ENCODE assay signal across 2 cellular contexts in the genomic region with DNA sequence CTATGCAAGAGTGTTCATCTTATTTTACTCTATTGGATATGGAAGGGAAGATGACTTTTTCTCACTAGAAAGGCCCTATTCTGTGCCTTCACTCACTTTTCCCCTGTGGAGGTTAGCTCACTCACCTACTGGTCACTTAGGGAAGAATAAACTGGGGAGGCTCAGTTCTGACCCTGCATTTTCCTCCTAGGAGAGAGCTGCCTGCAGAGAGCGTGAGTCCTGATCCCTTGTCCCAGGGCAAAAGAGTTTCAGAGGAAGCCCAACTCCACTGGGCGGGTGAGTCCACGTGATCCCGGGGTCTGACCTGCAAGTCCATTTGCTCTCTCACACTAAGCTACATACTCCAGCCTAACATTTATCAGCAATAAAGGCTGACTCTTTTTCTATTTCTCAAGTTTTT.
TF ChIP-seq lines count a peak whose summit lies in the region.

No MANE protein-coding gene starts in this region.

TF ChIP-seq in GM23338, 12 proteins besides CTCF, POLR2A, EP300 and RAD21 (continues in another document):
- TF ChIP-seq STAT1 (IDR thresholded peaks at IDR 0.05; ENCODE audit: unreplicated experiment) (no peak), EZH2phosphoT487 (IDR thresholded peaks at IDR 0.05; ENCODE audit: unreplicated experiment) (no peak), NANOG (IDR thresholded peaks at IDR 0.05; ENCODE audit: borderline replicate concordance) (no peak), POLR2AphosphoS5 (IDR thresholded peaks at IDR 0.05; ENCODE audit: low read depth) (no peak), CREB1 (CRISPR knock-in tag; IDR thresholded peaks at IDR 0.05; ENCODE audit: low read depth) (no peak), ZNF331 (CRISPR knock-in tag; IDR thresholded peaks at IDR 0.05; ENCODE audit: low read depth) (no peak), EZH2 (IDR thresholded peaks at IDR 0.05; ENCODE audit: low read depth, unreplicated experiment) (no peak), ZNF114 (CRISPR knock-in tag; IDR thresholded peaks at IDR 0.05) (no peak), JUNB (IDR thresholded peaks at IDR 0.05; ENCODE audit: unreplicated experiment) (no peak)
- TF ChIP-seq, protein P1, sequence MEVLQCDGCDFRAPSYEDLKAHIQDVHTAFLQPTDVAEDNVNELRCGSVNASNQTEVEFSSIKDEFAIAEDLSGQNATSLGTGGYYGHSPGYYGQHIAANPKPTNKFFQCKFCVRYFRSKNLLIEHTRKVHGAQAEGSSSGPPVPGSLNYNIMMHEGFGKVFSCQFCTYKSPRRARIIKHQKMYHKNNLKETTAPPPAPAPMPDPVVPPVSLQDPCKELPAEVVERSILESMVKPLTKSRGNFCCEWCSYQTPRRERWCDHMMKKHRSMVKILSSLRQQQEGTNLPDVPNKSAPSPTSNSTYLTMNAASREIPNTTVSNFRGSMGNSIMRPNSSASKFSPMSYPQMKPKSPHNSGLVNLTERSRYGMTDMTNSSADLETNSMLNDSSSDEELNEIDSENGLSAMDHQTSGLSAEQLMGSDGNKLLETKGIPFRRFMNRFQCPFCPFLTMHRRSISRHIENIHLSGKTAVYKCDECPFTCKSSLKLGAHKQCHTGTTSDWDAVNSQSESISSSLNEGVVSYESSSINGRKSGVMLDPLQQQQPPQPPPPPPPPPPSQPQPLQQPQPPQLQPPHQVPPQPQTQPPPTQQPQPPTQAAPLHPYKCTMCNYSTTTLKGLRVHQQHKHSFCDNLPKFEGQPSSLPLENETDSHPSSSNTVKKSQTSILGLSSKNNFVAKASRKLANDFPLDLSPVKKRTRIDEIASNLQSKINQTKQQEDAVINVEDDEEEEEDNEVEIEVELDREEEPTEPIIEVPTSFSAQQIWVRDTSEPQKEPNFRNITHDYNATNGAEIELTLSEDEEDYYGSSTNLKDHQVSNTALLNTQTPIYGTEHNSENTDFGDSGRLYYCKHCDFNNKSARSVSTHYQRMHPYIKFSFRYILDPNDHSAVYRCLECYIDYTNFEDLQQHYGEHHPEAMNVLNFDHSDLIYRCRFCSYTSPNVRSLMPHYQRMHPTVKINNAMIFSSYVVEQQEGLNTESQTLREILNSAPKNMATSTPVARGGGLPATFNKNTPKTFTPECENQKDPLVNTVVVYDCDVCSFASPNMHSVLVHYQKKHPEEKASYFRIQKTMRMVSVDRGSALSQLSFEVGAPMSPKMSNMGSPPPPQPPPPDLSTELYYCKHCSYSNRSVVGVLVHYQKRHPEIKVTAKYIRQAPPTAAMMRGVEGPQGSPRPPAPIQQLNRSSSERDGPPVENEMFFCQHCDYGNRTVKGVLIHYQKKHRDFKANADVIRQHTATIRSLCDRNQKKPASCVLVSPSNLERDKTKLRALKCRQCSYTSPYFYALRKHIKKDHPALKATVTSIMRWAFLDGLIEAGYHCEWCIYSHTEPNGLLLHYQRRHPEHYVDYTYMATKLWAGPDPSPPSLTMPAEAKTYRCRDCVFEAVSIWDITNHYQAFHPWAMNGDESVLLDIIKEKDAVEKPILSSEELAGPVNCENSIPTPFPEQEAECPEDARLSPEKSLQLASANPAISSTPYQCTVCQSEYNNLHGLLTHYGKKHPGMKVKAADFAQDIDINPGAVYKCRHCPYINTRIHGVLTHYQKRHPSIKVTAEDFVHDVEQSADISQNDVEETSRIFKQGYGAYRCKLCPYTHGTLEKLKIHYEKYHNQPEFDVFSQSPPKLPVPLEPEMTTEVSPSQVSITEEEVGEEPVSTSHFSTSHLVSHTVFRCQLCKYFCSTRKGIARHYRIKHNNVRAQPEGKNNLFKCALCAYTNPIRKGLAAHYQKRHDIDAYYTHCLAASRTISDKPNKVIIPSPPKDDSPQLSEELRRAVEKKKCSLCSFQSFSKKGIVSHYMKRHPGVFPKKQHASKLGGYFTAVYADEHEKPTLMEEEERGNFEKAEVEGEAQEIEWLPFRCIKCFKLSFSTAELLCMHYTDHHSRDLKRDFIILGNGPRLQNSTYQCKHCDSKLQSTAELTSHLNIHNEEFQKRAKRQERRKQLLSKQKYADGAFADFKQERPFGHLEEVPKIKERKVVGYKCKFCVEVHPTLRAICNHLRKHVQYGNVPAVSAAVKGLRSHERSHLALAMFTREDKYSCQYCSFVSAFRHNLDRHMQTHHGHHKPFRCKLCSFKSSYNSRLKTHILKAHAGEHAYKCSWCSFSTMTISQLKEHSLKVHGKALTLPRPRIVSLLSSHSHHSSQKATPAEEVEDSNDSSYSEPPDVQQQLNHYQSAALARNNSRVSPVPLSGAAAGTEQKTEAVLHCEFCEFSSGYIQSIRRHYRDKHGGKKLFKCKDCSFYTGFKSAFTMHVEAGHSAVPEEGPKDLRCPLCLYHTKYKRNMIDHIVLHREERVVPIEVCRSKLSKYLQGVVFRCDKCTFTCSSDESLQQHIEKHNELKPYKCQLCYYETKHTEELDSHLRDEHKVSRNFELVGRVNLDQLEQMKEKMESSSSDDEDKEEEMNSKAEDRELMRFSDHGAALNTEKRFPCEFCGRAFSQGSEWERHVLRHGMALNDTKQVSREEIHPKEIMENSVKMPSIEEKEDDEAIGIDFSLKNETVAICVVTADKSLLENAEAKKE (CRISPR knock-in tag; IDR thresholded peaks at IDR 0.05), result no peak
- TF ChIP-seq, protein P2, sequence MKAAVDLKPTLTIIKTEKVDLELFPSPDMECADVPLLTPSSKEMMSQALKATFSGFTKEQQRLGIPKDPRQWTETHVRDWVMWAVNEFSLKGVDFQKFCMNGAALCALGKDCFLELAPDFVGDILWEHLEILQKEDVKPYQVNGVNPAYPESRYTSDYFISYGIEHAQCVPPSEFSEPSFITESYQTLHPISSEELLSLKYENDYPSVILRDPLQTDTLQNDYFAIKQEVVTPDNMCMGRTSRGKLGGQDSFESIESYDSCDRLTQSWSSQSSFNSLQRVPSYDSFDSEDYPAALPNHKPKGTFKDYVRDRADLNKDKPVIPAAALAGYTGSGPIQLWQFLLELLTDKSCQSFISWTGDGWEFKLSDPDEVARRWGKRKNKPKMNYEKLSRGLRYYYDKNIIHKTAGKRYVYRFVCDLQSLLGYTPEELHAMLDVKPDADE (IDR thresholded peaks at IDR 0.05), result no peak

TF ChIP-seq in HCT116, 20 proteins besides CTCF, POLR2A, EP300 and RAD21:
- TF ChIP-seq SIN3A (IDR thresholded peaks at IDR 0.05; ENCODE audit: low read depth) (no peak), EZH2 (IDR thresholded peaks at IDR 0.05) (no peak), YY1 (IDR thresholded peaks at IDR 0.05; ENCODE audit: extremely low read depth, insufficient replicate concordance, low read depth, low read length) (no peak), CBX3 (IDR thresholded peaks at IDR 0.05; ENCODE audit: low read depth) (no peak)
